ENCODE assay signal across 16 cellular contexts in the genomic region with DNA sequence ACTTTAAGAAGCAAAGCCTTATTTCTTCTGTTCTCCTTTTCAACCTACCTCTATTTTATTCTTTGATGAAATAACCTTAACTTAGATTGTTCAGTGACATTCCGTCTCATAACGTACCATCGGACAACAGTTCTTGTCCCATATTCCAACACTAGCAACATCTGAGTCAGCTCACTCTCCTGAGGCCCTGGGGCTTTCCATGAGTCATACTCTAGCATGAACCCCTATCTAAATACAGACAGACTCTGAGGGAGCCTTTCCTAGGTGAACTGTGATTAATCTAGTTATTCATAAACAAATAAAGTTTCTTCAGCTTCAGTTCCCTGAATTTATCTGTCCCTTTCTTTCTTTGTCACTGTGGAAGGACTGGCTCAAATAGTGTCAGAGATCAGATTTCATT.
DNase-seq lines count a peak whose midpoint lies in the region; ATAC-seq and TF ChIP-seq lines count a peak whose summit lies in the region.
"Had no signal": no experiment of that assay in that cellular context is flagged by ENCODE, and none has a peak within 500 bp of the region (broad histone marks: within the 10 kb centered on the region; RNA-seq: fewer than 3 reads in every experiment).

No MANE protein-coding gene starts in this region.

- H3K27me3 Mint-ChIP-seq in MCF 10A (ENCODE audit: insufficient read depth, unreplicated experiment) = no peaks in the 10 kb centered on the region
- H3K27me3 Mint-ChIP-seq in activated CD4-positive, alpha-beta T cell treated with anti-CD3 and anti-CD28 coated beads, Interleukin-2, amount 10 ng/mL, durations not matched to agents 24 days and 14 days = no peaks in the 10 kb centered on the region
- H3K27me3 Mint-ChIP-seq: IgD-negative memory B cell had no signal

- H3K4me3 Mint-ChIP-seq in MCF 10A (ENCODE audit: unreplicated experiment) = no peak overlapping the region
- no peak overlapping the region for H3K4me3 Mint-ChIP-seq in activated CD4-positive, alpha-beta T cell treated with anti-CD3 and anti-CD28 coated beads, Interleukin-2, amount 10 ng/mL, durations not matched to agents 24 days and 14 days

- H3K27me3 ChIP-seq in MG63 = no peaks in the 10 kb centered on the region
- H3K27me3 ChIP-seq: BE2C, right atrium auricular region had no signal

- H3K36me3 ChIP-seq in MG63 = no peaks in the 10 kb centered on the region
- H3K36me3 ChIP-seq: BE2C, right atrium auricular region had no signal

- H3K9me3 Mint-ChIP-seq in MCF 10A (ENCODE audit: unreplicated experiment) = peaks cover 8% of the 10 kb centered on the region
- peaks cover 10% of the 10 kb centered on the region for H3K9me3 Mint-ChIP-seq in activated CD4-positive, alpha-beta T cell treated with anti-CD3 and anti-CD28 coated beads, Interleukin-2, amount 10 ng/mL, durations not matched to agents 24 days and 14 days

- POLR2A ChIA-PET in MCF 10A (lab: Yijun Ruan, JAX) = interaction anchor here (0.9 kb wide), 1 partner anchor 12 kb away, joined by 3 read pairs; no protein-coding TSS in a partner anchor

- peak overlapping the region; percentile 2 for H3K27ac Mint-ChIP-seq in MCF 10A (ENCODE audit: low read depth, unreplicated experiment)
- H3K27ac Mint-ChIP-seq in activated CD4-positive, alpha-beta T cell treated with anti-CD3 and anti-CD28 coated beads, Interleukin-2, amount 10 ng/mL, durations not matched to agents 24 days and 14 days = no peak overlapping the region
- H3K27ac Mint-ChIP-seq: brain, IgD-negative memory B cell had no signal

- no peak overlapping the region for H3K4me3 ChIP-seq in AG10803 (ENCODE audit: low read length)
- H3K4me3 ChIP-seq in MG63 = no peak overlapping the region
- H3K4me3 ChIP-seq: right atrium auricular region had no signal

- intact Hi-C loops in MCF 10A (cut with micrococcal nuclease) = no loop called here
- intact Hi-C loops in activated CD4-positive, alpha-beta T cell treated with anti-CD3 and anti-CD28 coated beads, Interleukin-2, amount 10 ng/mL, durations not matched to agents 24 days and 14 days (cut with micrococcal nuclease) = no loop called here

- no TSS peak for BruUV-seq in MCF 10A (replicated peaks; lab: Mats Ljungman, UMichigan)

- H3K36me3 Mint-ChIP-seq in MCF 10A (ENCODE audit: insufficient read depth, unreplicated experiment) = peaks cover under 1% of the 10 kb centered on the region
- H3K36me3 Mint-ChIP-seq in activated CD4-positive, alpha-beta T cell treated with anti-CD3 and anti-CD28 coated beads, Interleukin-2, amount 10 ng/mL, durations not matched to agents 24 days and 14 days (ENCODE audit: low read depth) = no peaks in the 10 kb centered on the region
- H3K36me3 Mint-ChIP-seq: brain, IgD-negative memory B cell had no signal

- H3K9me3 ChIP-seq in MG63 = peaks cover 14% of the 10 kb centered on the region
- H3K9me3 ChIP-seq: BE2C had no signal

- DNase-seq in AG10803 (ENCODE audit: low read depth) (peak; percentile 14), MG63 (peak; percentile 38), MCF 10A (ENCODE audit: unreplicated experiment) (peak; percentile 87), kidney glomerular epithelial cell (lab: John Stamatoyannopoulos, UW) (peak; percentile 12), OCI-M2 (lab: John Stamatoyannopoulos, UW; ENCODE audit: unreplicated experiment) (no peak), NCI-H446 (lab: John Stamatoyannopoulos, UW) (no peak)
- no peak for DNase-seq in activated CD4-positive, alpha-beta T cell treated with anti-CD3 and anti-CD28 coated beads, Interleukin-2, amount 10 ng/mL, durations not matched to agents 24 days and 14 days
- DNase-seq: activated CD4-positive, alpha-beta T cell treated with anti-CD3 and anti-CD28 coated beads for 48 hours; activated T-cell treated with anti-CD3 and anti-CD28 coated beads, Interleukin-2, amount 50 U/mL, for 48 hours; BE2C; NCI-H1930; stimulated activated naive CD4-positive, alpha-beta T cell treated with Interleukin-2 at 50 U/mL for 16 hours had no signal

- CTCF ChIA-PET in MCF 10A (lab: Yijun Ruan, JAX) = interaction anchor here (0.7 to 1.7 kb wide), 3 partner anchors 9 to 442 kb away, joined by 3 to 11 read pairs (median 3); a partner anchor contains a TSS

- peaks cover 8% of the 10 kb centered on the region for H3K4me1 Mint-ChIP-seq in MCF 10A (ENCODE audit: insufficient read depth, unreplicated experiment)
- H3K4me1 Mint-ChIP-seq in activated CD4-positive, alpha-beta T cell treated with anti-CD3 and anti-CD28 coated beads, Interleukin-2, amount 10 ng/mL, durations not matched to agents 24 days and 14 days = no peaks in the 10 kb centered on the region
- H3K4me1 Mint-ChIP-seq: IgD-negative memory B cell had no signal

- TF ChIP-seq CTCF in AG10803 (conservative IDR thresholded peaks at IDR 0.05; ENCODE audit: low read length) (no peak), MCF 10A (IDR thresholded peaks at IDR 0.05; ENCODE audit: unreplicated experiment) (no peak)

- no peak for ATAC-seq in GM18907 (IDR thresholded peaks at IDR 0.05; ENCODE audit: unreplicated experiment)

Comparison
In these comparisons a context has a peak if more than half of its experiments do, and no peak if none do; other contexts are left out.
1. DNase-seq: peak in AG10803 (single experiment), MG63 (single experiment), MCF 10A (single experiment) and kidney glomerular epithelial cell (single experiment); none in OCI-M2 (single experiment), NCI-H446 (0 of 2) and activated CD4-positive, alpha-beta T cell treated with anti-CD3 and anti-CD28 coated beads, Interleukin-2, amount 10 ng/mL, durations not matched to agents 24 days and 14 days (single experiment).